ENCODE assay signal across 2 cellular contexts in the genomic region with DNA sequence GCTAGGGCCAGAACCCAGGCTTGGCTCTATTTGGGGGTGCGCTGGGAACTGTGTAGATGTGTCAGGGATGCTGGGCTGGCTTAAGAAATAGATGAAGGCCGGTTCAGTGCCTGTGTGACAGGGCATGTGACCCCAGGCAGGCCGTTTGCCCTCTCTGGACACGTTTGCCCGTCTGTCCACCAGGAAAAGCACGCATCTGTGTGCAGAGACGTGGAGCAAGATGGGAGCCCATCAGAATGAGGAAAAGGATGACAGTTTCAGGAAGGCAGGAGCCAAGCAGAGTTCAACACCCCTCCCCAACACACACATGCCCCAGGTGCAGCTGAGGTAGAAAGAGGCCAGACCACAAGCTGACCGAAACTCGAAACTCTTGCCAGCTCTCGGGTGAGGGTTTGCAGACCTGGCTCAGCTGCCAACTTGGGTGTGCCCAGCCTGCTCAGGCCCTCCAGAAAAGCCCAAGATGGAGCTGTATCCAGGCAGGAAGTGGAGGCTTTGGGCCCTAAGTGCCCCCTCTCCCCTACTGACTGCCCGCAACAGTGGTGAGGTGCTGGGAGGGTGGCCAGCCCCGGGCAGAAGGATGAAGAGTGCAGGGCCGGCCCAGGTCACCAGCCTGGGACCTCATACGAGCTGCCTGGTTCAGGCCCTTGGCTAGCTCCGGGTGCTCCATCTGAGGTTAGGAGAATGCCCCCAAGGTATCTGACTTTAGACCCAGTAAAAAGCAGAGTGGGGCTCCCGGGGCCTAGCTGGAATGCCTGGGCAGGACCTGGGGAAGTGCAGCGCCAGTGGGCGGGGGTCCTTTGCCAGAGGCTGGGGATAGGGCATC.
TF ChIP-seq lines count a peak whose summit lies in the region.

No MANE protein-coding gene starts in this region.

TF ChIP-seq in SK-N-SH treated with all-trans-retinoic acid at 6 μM for 48 hours, 23 proteins besides CTCF, POLR2A, EP300 and RAD21 (continued from another document):
- TF ChIP-seq, protein P1, sequence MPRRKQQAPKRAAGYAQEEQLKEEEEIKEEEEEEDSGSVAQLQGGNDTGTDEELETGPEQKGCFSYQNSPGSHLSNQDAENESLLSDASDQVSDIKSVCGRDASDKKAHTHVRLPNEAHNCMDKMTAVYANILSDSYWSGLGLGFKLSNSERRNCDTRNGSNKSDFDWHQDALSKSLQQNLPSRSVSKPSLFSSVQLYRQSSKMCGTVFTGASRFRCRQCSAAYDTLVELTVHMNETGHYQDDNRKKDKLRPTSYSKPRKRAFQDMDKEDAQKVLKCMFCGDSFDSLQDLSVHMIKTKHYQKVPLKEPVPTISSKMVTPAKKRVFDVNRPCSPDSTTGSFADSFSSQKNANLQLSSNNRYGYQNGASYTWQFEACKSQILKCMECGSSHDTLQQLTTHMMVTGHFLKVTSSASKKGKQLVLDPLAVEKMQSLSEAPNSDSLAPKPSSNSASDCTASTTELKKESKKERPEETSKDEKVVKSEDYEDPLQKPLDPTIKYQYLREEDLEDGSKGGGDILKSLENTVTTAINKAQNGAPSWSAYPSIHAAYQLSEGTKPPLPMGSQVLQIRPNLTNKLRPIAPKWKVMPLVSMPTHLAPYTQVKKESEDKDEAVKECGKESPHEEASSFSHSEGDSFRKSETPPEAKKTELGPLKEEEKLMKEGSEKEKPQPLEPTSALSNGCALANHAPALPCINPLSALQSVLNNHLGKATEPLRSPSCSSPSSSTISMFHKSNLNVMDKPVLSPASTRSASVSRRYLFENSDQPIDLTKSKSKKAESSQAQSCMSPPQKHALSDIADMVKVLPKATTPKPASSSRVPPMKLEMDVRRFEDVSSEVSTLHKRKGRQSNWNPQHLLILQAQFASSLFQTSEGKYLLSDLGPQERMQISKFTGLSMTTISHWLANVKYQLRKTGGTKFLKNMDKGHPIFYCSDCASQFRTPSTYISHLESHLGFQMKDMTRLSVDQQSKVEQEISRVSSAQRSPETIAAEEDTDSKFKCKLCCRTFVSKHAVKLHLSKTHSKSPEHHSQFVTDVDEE (CRISPR knock-in tag; IDR thresholded peaks at IDR 0.05) = no peak
- TF ChIP-seq ESRRG (CRISPR knock-in tag; IDR thresholded peaks at IDR 0.05) (no peak), CSDC2 (CRISPR knock-in tag; IDR thresholded peaks at IDR 0.05) (no peak), ZNF70 (CRISPR knock-in tag; IDR thresholded peaks at IDR 0.05) (no peak)
- TF ChIP-seq, protein P2, sequence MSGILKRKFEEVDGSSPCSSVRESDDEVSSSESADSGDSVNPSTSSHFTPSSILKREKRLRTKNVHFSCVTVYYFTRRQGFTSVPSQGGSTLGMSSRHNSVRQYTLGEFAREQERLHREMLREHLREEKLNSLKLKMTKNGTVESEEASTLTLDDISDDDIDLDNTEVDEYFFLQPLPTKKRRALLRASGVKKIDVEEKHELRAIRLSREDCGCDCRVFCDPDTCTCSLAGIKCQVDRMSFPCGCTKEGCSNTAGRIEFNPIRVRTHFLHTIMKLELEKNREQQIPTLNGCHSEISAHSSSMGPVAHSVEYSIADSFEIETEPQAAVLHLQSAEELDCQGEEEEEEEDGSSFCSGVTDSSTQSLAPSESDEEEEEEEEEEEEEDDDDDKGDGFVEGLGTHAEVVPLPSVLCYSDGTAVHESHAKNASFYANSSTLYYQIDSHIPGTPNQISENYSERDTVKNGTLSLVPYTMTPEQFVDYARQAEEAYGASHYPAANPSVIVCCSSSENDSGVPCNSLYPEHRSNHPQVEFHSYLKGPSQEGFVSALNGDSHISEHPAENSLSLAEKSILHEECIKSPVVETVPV (CRISPR knock-in tag; IDR thresholded peaks at IDR 0.05) = no peak

TF ChIP-seq in SK-N-SH, 30 proteins besides CTCF, POLR2A, EP300 and RAD21 (continued from another document):
- TF ChIP-seq ELF1 (IDR thresholded peaks at IDR 0.05) = no peak
